In the genomic region with DNA sequence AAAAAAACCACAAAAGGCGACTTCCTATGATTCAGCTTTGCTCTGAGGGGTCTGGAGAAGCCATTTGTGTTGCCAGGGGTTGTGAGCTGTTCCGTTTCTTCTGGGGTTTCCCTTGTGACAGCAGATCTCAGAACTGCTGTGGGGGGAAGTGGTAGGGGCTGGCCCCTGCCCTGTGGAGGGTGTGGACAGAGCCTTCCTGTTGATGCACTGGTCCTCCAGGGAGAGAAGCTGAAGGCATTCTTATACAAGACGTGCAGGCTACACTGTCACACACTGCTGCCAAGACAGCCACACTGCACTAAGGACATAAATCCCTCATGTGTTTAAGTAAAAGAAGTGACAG, we compare ENCODE assay signal across 8 cellular contexts. TPM values are rescaled to one million over a fixed set of nuclear protein-coding genes. Genes with fewer than 3 reads are reported as not detected.
A peak's percentile ranks its signal among the peaks of the same experiment; 100 is the strongest.
DNase-seq lines count a peak whose midpoint lies in the region; ATAC-seq lines count a peak whose summit lies in the region.

No MANE protein-coding gene starts in this region.

- ATAC-seq in GM18868 (IDR thresholded peaks at IDR 0.05; ENCODE audit: unreplicated experiment), result peak; percentile 96
- peak; percentile 89 for ATAC-seq in HG02852 (IDR thresholded peaks at IDR 0.05; ENCODE audit: unreplicated experiment)

- DNase-seq in OCI-M1 (lab: John Stamatoyannopoulos, UW) (peak; percentile 56), dermis blood vessel endothelial cell (peak; percentile 12), Ammon's horn (ENCODE audit: low spot score) (no peak), NCI-H1105 (lab: John Stamatoyannopoulos, UW) (no peak), NCI-H2171 treated with DMSO at 0.1 percent for 48 hours (lab: John Stamatoyannopoulos, UW) (no peak)
- DNase-seq in stimulated activated CD8-positive, alpha-beta memory T cell treated with anti-CD3 and anti-CD28 coated beads, Interleukin-7, amount 100 ng/mL, for 4 hours (ENCODE audit: low read depth in 2 of 2), result peak; percentile 16 to 36

RNA-seq across cellular contexts. Expression of gene CSGALNACT2, which starts 17.3 kb away (rescaled TPM):
- total RNA-seq in dermis blood vessel endothelial cell, result 10.2 and 11.7 TPM in 2 replicates

RNA-seq across cellular contexts. Expression of gene RET, which starts 44.0 kb away (rescaled TPM):
- total RNA-seq in dermis blood vessel endothelial cell, result 1.0 and 1.2 TPM in 2 replicates

Comparison
In these comparisons a context has a peak if more than half of its experiments do, and no peak if none do; other contexts are left out.
1. DNase-seq: peak in OCI-M1 (single experiment), dermis blood vessel endothelial cell (single experiment) and stimulated activated CD8-positive, alpha-beta memory T cell treated with anti-CD3 and anti-CD28 coated beads, Interleukin-7, amount 100 ng/mL, for 4 hours (2 of 2); none in Ammon's horn (single experiment), NCI-H1105 (single experiment) and NCI-H2171 treated with DMSO at 0.1 percent for 48 hours (single experiment).